Comparison of ENCODE assay signal across 17 cellular contexts in the genomic region with DNA sequence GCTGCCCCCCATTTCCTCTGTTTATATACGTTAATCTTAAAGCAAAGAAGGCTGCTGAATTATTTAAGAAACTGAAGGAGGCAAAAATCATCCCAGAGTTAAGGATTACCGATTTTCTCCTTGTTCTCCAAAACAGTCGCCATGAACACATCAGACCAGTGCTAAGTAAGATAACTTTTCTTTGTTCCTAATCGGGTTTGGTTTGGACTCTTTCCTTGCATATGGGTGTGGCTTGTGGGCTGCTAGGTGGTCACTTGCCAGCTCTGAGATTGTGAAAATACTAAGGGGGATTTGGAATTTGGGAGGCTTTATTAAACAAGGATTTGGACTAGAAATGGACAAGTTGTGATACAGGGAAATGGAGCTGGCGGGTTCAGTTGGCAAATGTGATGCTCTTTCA.
DNase-seq lines count a peak whose midpoint lies in the region; ATAC-seq and TF ChIP-seq lines count a peak whose summit lies in the region.
"Had no signal": no experiment of that assay in that cellular context is flagged by ENCODE, and none has a peak within 500 bp of the region (broad histone marks: within the 10 kb centered on the region; RNA-seq: fewer than 3 reads in every experiment).

No MANE protein-coding gene starts in this region.

- no peaks in the 10 kb centered on the region for H3F3A ChIP-seq in GM23338 (replicated peaks; ENCODE audit: low read depth)
- H3F3A ChIP-seq in SK-N-SH (replicated peaks; ENCODE audit: insufficient read depth) = no peaks in the 10 kb centered on the region

- TF ChIP-seq CTCF in GM23338 (conservative IDR thresholded peaks at IDR 0.05; ENCODE audit: low read depth in 2 of 2) = no peak
- TF ChIP-seq CTCF in dorsolateral prefrontal cortex (IDR thresholded peaks at IDR 0.05 in 54 of 56, conservative IDR thresholded peaks at IDR 0.05 in 2 of 56; ENCODE audit: low read depth in 1 of 56, partially characterized antibody in 56 of 56) = no peak
- TF ChIP-seq CTCF in SK-N-SH (IDR thresholded peaks at IDR 0.05) = no peak

- intact Hi-C loops in dorsolateral prefrontal cortex (cut with DNase I) (no loop called here), sciatic nerve (cut with DNase I) (no loop called here)

- CTCF ChIA-PET in SK-N-SH (lab: Yijun Ruan, JAX) = interaction anchor here (1.2 kb wide), 1 partner anchor 10 kb away, joined by 3 read pairs; no protein-coding TSS in a partner anchor

- H3K27me3 ChIP-seq in GM23338 (ENCODE audit: insufficient read depth) (no peaks in the 10 kb centered on the region), MG63 (no peaks in the 10 kb centered on the region), dorsolateral prefrontal cortex (no peaks in the 10 kb centered on the region), SK-N-SH (ENCODE audit: insufficient read depth) (no peaks in the 10 kb centered on the region)
- H3K27me3 ChIP-seq: BE2C had no signal

- H2AFZ ChIP-seq in GM23338 (peak overlapping the region; percentile 25; the same call in 1 of the 2 replicates), SK-N-SH (ENCODE audit: low read depth) (no peak overlapping the region)

- no peak overlapping the region for H3K4me3 Mint-ChIP-seq in GM23338
- H3K4me3 Mint-ChIP-seq: CD4-positive, alpha-beta memory T cell; H9 had no signal

- H4K20me1 ChIP-seq in GM23338 (replicated peaks; ENCODE audit: insufficient read depth) = no peaks in the 10 kb centered on the region
- no peaks in the 10 kb centered on the region for H4K20me1 ChIP-seq in SK-N-SH (ENCODE audit: insufficient read depth)

- TF ChIP-seq EP300 in SK-N-SH (IDR thresholded peaks at IDR 0.05; ENCODE audit: borderline replicate concordance in 1 of 2, low read depth in 1 of 2, low read length in 1 of 2) = no peak

- H3K9me2 ChIP-seq in GM23338 (ENCODE audit: insufficient read depth) = no peaks in the 10 kb centered on the region
- H3K9me2 ChIP-seq in SK-N-SH = no peaks in the 10 kb centered on the region

- no peaks in the 10 kb centered on the region for H3K79me2 ChIP-seq in GM23338 (replicated peaks; ENCODE audit: insufficient read depth)
- no peaks in the 10 kb centered on the region for H3K79me2 ChIP-seq in SK-N-SH (ENCODE audit: insufficient read depth)

- peaks cover 7% of the 10 kb centered on the region for H3K36me3 Mint-ChIP-seq in GM23338 (ENCODE audit: low read depth)
- H3K36me3 Mint-ChIP-seq: CD4-positive, alpha-beta memory T cell had no signal

- POLR2A ChIA-PET in SK-N-SH (lab: Yijun Ruan, JAX) = no interaction called here

- no peaks in the 10 kb centered on the region for H3K4me1 ChIP-seq in GM23338 (ENCODE audit: insufficient read depth)
- no peaks in the 10 kb centered on the region; a peak in 1 of 4 replicates for H3K4me1 ChIP-seq in SK-N-SH (ENCODE audit: control insufficient read depth in 1 of 2, insufficient read depth in 2 of 2, low read depth in 1 of 2, low read length in 1 of 2)
- H3K4me1 ChIP-seq: A549 had no signal

- H3K9ac ChIP-seq in SK-N-SH = no peak overlapping the region

- peaks cover 18% of the 10 kb centered on the region for H3K9me3 Mint-ChIP-seq in GM23338

- DNase-seq in GM23338 (ENCODE audit: low spot score) = no peak
- DNase-seq in MG63 = peak; percentile 27
- no peak for DNase-seq in dorsolateral prefrontal cortex
- no peak for DNase-seq in sciatic nerve (ENCODE audit: low spot score)
- no peak for DNase-seq in activated CD4-positive, alpha-beta T cell treated with anti-CD3 and anti-CD28 coated beads for 4 hours
- no peak for DNase-seq in SK-N-SH
- DNase-seq in HuH-7.5 (ENCODE audit: low spot score) = no peak
- DNase-seq in NCI-H226 = no peak
- DNase-seq: BE2C; CD4-positive, alpha-beta memory T cell; DMS153; DMS79 treated with DMSO at 0.1 percent for 48 hours; EL; GOT3; H9 had no signal

- no peak overlapping the region for H3K27ac Mint-ChIP-seq in GM23338
- H3K27ac Mint-ChIP-seq: CD4-positive, alpha-beta memory T cell; H9 had no signal

- H3K4me2 ChIP-seq in GM23338 = no peak overlapping the region
- no peak overlapping the region for H3K4me2 ChIP-seq in SK-N-SH
- H3K4me2 ChIP-seq: A549 had no signal

- H3K27me3 Mint-ChIP-seq in GM23338 (ENCODE audit: insufficient read depth, low read depth, poor library complexity) = no peaks in the 10 kb centered on the region
- H3K27me3 Mint-ChIP-seq: CD4-positive, alpha-beta memory T cell had no signal

- no peaks in the 10 kb centered on the region for H3K36me3 ChIP-seq in GM23338 (ENCODE audit: insufficient read depth)
- H3K36me3 ChIP-seq in MG63 = no peaks in the 10 kb centered on the region
- no peaks in the 10 kb centered on the region for H3K36me3 ChIP-seq in SK-N-SH (replicated peaks in 1 of 2; ENCODE audit: control insufficient read depth in 1 of 2, insufficient read depth in 2 of 2, low read length in 1 of 2)
- H3K36me3 ChIP-seq: BE2C had no signal

- H3K27ac ChIP-seq in GM23338 (ENCODE audit: low read depth) (no peak overlapping the region), dorsolateral prefrontal cortex (peak overlapping the region in 56 of 59 donors; percentile 15 to 89 (median 77)), SK-N-SH (ENCODE audit: low read depth in 2 of 2, low read length in 1 of 2) (no peak overlapping the region)
- H3K27ac ChIP-seq: A549, C4-2B had no signal

- TF ChIP-seq RAD21 in SK-N-SH (IDR thresholded peaks at IDR 0.05; ENCODE audit: low read length) = no peak

- WGBS in SK-N-SH (ENCODE audit: low lambda C conversion rate) = 51% methylated on average over 5 of the region's 5 CpGs

- no peaks in the 10 kb centered on the region for H3K4me1 Mint-ChIP-seq in GM23338
- H3K4me1 Mint-ChIP-seq: CD4-positive, alpha-beta memory T cell; H9 had no signal

- no peak overlapping the region for H3K4me3 ChIP-seq in GM23338
- no peak overlapping the region for H3K4me3 ChIP-seq in MG63
- no peak overlapping the region for H3K4me3 ChIP-seq in dorsolateral prefrontal cortex
- H3K4me3 ChIP-seq in SK-N-SH (ENCODE audit: low read depth in 2 of 2, low read length in 1 of 2) = no peak overlapping the region
- H3K4me3 ChIP-seq: A549 had no signal

- ATAC-seq in GM23338 = no peak
- ATAC-seq in sciatic nerve = peak; percentile 62
- ATAC-seq: A549 had no signal

- H3K9me3 ChIP-seq in MG63 (peaks cover 20% of the 10 kb centered on the region), SK-N-SH (no peaks in the 10 kb centered on the region)
- H3K9me3 ChIP-seq: A549 had no signal

TF ChIP-seq in GM23338, 12 proteins besides CTCF, POLR2A, EP300 and RAD21 (continues in another document):
- TF ChIP-seq, protein P1, sequence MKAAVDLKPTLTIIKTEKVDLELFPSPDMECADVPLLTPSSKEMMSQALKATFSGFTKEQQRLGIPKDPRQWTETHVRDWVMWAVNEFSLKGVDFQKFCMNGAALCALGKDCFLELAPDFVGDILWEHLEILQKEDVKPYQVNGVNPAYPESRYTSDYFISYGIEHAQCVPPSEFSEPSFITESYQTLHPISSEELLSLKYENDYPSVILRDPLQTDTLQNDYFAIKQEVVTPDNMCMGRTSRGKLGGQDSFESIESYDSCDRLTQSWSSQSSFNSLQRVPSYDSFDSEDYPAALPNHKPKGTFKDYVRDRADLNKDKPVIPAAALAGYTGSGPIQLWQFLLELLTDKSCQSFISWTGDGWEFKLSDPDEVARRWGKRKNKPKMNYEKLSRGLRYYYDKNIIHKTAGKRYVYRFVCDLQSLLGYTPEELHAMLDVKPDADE (IDR thresholded peaks at IDR 0.05) = no peak

TF ChIP-seq in SK-N-SH, 30 proteins besides CTCF, POLR2A, EP300 and RAD21:
- no peak for TF ChIP-seq TCF12 (IDR thresholded peaks at IDR 0.05)

Comparison
In these comparisons a context has a peak if more than half of its experiments do, and no peak if none do; other contexts are left out.
1. H3K27ac ChIP-seq: peak in dorsolateral prefrontal cortex (56 of 59); none in GM23338 (single experiment) and SK-N-SH (0 of 2).